13 cellular contexts compared by ENCODE assay signal in genomic region chr2:230601510-230601909, GRCh38.
A peak's percentile ranks its signal among the peaks of the same experiment; 100 is the strongest.
DNase-seq lines count a peak whose midpoint lies in the region; ATAC-seq and TF ChIP-seq lines count a peak whose summit lies in the region.
"Had no signal": no experiment of that assay in that cellular context is flagged by ENCODE, and none has a peak within 500 bp of the region (broad histone marks: within the 10 kb centered on the region; RNA-seq: fewer than 3 reads in every experiment).

No MANE protein-coding gene starts in this region.

- no peak for TF ChIP-seq CTCF in GM06990 (IDR thresholded peaks at IDR 0.05; ENCODE audit: insufficient read depth, low read length, poor library complexity, severe bottlenecking)
- TF ChIP-seq CTCF in endodermal cell (conservative IDR thresholded peaks at IDR 0.05) = no peak
- TF ChIP-seq CTCF in tibial artery (IDR thresholded peaks at IDR 0.05) = no peak

- DNase-seq in GM06990 (ENCODE audit: extremely low read depth, insufficient read length) = peak; percentile 80
- DNase-seq in activated CD4-positive, alpha-beta memory T cell treated with anti-CD3 and anti-CD28 coated beads for 36 hours = peak; percentile 54
- no peak for DNase-seq in stimulated activated CD4-positive, alpha-beta T cell treated with anti-CD3 and anti-CD28 coated beads, Interleukin-4, amount 100 ng/mL, for 1 hour
- no peak for DNase-seq in UCSD-AML1 (lab: John Stamatoyannopoulos, UW; ENCODE audit: unreplicated experiment)
- no peak for DNase-seq in endodermal cell
- no peak for DNase-seq in tibial artery
- DNase-seq: Caco-2, NCI-H2107 had no signal

- no peaks in the 10 kb centered on the region for H3K36me3 ChIP-seq in GM06990 (ENCODE audit: control insufficient read depth, insufficient read depth, low read length)
- H3K36me3 ChIP-seq in endodermal cell (ENCODE audit: control insufficient read depth, insufficient read depth, low read length) = no peaks in the 10 kb centered on the region
- no peaks in the 10 kb centered on the region for H3K36me3 ChIP-seq in tibial artery

- no peak overlapping the region for H3K9ac ChIP-seq in endodermal cell (ENCODE audit: extremely low read depth, low read length, poor library complexity, severe bottlenecking)

- H3K9me3 ChIP-seq in endodermal cell (ENCODE audit: control insufficient read depth, low read length) = no peaks in the 10 kb centered on the region
- no peaks in the 10 kb centered on the region for H3K9me3 ChIP-seq in tibial artery
- H3K9me3 ChIP-seq: Caco-2 had no signal

- H3K27ac ChIP-seq in endodermal cell (ENCODE audit: low read depth, low read length) = no peak overlapping the region
- H3K27ac ChIP-seq in tibial artery = no peak overlapping the region
- H3K27ac ChIP-seq: epithelial cell of prostate, SK-N-MC had no signal

- peaks cover 64% of the 10 kb centered on the region for H3K4me1 Mint-ChIP-seq in activated CD4-positive, alpha-beta memory T cell treated with anti-CD3 and anti-CD28 coated beads for 36 hours (ENCODE audit: low read depth)
- H3K4me1 Mint-ChIP-seq in endodermal cell = no peaks in the 10 kb centered on the region

- ATAC-seq in GM19351 (IDR thresholded peaks at IDR 0.05; ENCODE audit: unreplicated experiment) (peak; percentile 63), HG02981 (IDR thresholded peaks at IDR 0.05; ENCODE audit: unreplicated experiment) (peak; percentile 43)
- ATAC-seq: HCT116 had no signal

- CTCF ChIA-PET in activated CD4-positive, alpha-beta memory T cell treated with anti-CD3 and anti-CD28 coated beads for 36 hours (lab: Charles Lee) = interaction anchor here (1.0 kb wide), 2 partner anchors 9 to 197 kb away, joined by 3 read pairs; no protein-coding TSS in a partner anchor

- peak overlapping the region; percentile 72 for H3K27ac Mint-ChIP-seq in activated CD4-positive, alpha-beta memory T cell treated with anti-CD3 and anti-CD28 coated beads for 36 hours
- no peak overlapping the region for H3K27ac Mint-ChIP-seq in endodermal cell

- intact Hi-C loops in activated CD4-positive, alpha-beta memory T cell treated with anti-CD3 and anti-CD28 coated beads for 36 hours (cut with micrococcal nuclease) = loop anchor here (5.0 kb wide), 3 partner anchors 64 to 274 kb away; partner anchors contain the start of genes SP100 and SP140L
- intact Hi-C loops in tibial artery (cut with DNase I; ENCODE audit: low total_unique reads) = no loop called here

- H3K27me3 Mint-ChIP-seq in activated CD4-positive, alpha-beta memory T cell treated with anti-CD3 and anti-CD28 coated beads for 36 hours = no peaks in the 10 kb centered on the region
- H3K27me3 Mint-ChIP-seq in endodermal cell (ENCODE audit: insufficient read depth) = peaks cover 5% of the 10 kb centered on the region

- H3K9me3 Mint-ChIP-seq in activated CD4-positive, alpha-beta memory T cell treated with anti-CD3 and anti-CD28 coated beads for 36 hours = peaks cover 24% of the 10 kb centered on the region
- H3K9me3 Mint-ChIP-seq in endodermal cell = no peaks in the 10 kb centered on the region

- 87 to 90% methylated on average over 3 to 7 of the region's 7 CpGs for WGBS in endodermal cell (ENCODE audit: insufficient coverage in 1 of 2, insufficient read length in 1 of 2), 2 experiments

- H3K4me3 ChIP-seq in GM06990 (replicated peaks; ENCODE audit: low read depth, low read length) = no peak overlapping the region
- H3K4me3 ChIP-seq in endodermal cell (ENCODE audit: low read length) = no peak overlapping the region
- H3K4me3 ChIP-seq in tibial artery = no peak overlapping the region
- H3K4me3 ChIP-seq: SK-N-MC had no signal

- H3K27me3 ChIP-seq in GM06990 (replicated peaks; ENCODE audit: control insufficient read depth, insufficient read depth, low read length) (no peaks in the 10 kb centered on the region), endodermal cell (ENCODE audit: control insufficient read depth, insufficient read depth, low read length, poor library complexity, severe bottlenecking) (no peaks in the 10 kb centered on the region), tibial artery (peaks cover 0 to 2% of the 10 kb centered on the region in 2 donors)

- POLR2A ChIA-PET in activated CD4-positive, alpha-beta memory T cell treated with anti-CD3 and anti-CD28 coated beads for 36 hours (lab: Charles Lee) = interaction anchor here (1.0 kb wide), 2 partner anchors 18 to 130 kb away, joined by 3 to 4 read pairs; no protein-coding TSS in a partner anchor

- peaks cover 12% of the 10 kb centered on the region for H3K36me3 Mint-ChIP-seq in activated CD4-positive, alpha-beta memory T cell treated with anti-CD3 and anti-CD28 coated beads for 36 hours
- H3K36me3 Mint-ChIP-seq in endodermal cell (ENCODE audit: low read depth) = no peaks in the 10 kb centered on the region

- H3K4me1 ChIP-seq in endodermal cell (ENCODE audit: control insufficient read depth, insufficient read depth, low read length) (no peaks in the 10 kb centered on the region), tibial artery (no peaks in the 10 kb centered on the region)
- H3K4me1 ChIP-seq: Caco-2 had no signal

- no peak overlapping the region for H3K4me3 Mint-ChIP-seq in activated CD4-positive, alpha-beta memory T cell treated with anti-CD3 and anti-CD28 coated beads for 36 hours
- no peak overlapping the region for H3K4me3 Mint-ChIP-seq in endodermal cell

Comparison
In these comparisons a context has a peak if more than half of its experiments do, and no peak if none do; other contexts are left out.
1. DNase-seq: peak in GM06990 (single experiment) and activated CD4-positive, alpha-beta memory T cell treated with anti-CD3 and anti-CD28 coated beads for 36 hours (single experiment); none in stimulated activated CD4-positive, alpha-beta T cell treated with anti-CD3 and anti-CD28 coated beads, Interleukin-4, amount 100 ng/mL, for 1 hour (single experiment), UCSD-AML1 (single experiment), endodermal cell (single experiment) and tibial artery (0 of 2).